In genomic region chr12:48197549-48197966, GRCh38 we compare ENCODE assay signal across 8 cellular contexts. TPM values are rescaled to one million over a fixed set of nuclear protein-coding genes. Genes with fewer than 3 reads are reported as not detected.
DNase-seq lines count a peak whose midpoint lies in the region; FAIRE-seq and TF ChIP-seq lines count a peak whose summit lies in the region.

No MANE protein-coding gene starts in this region.

- H3K4me1 ChIP-seq in small intestine (ENCODE audit: control insufficient read depth in 2 of 2, insufficient read depth in 1 of 2, low read depth in 1 of 2, low read length in 1 of 2), result peaks cover 0 to 8% of the 10 kb centered on the region in 2 donors

- WGBS in small intestine, 3 donors, result 0 to 1% (median 1%) methylated on average over 10 of the region's 10 CpGs

- FAIRE-seq in small intestine (lab: Jason Lieb, UNC), result no peak

- peak; percentile 32 for TF ChIP-seq CTCF in HFF-Myc (IDR thresholded peaks at IDR 0.05; ENCODE audit: low read depth, low read length, missing control alignments)
- TF ChIP-seq CTCF in astrocyte of the spinal cord (IDR thresholded peaks at IDR 0.05; ENCODE audit: low read depth, low read length), result peak; percentile 57

- DNase-seq in NCI-H187 treated with DMSO at 0.1 percent for 48 hours (lab: John Stamatoyannopoulos, UW), result peak; percentile 68
- DNase-seq in NCI-H187 (lab: John Stamatoyannopoulos, UW), result no peak
- no peak for DNase-seq in HFF-Myc (ENCODE audit: extremely low read depth, low read depth)
- peak; percentile 52 for DNase-seq in NCI-H460 (ENCODE audit: extremely low read depth, low read depth)
- DNase-seq in astrocyte of the spinal cord (ENCODE audit: low read depth, low spot score), result peak; percentile 39
- DNase-seq in small intestine, result peak; percentile 56
- DNase-seq in activated CD8-positive, alpha-beta memory T cell treated with anti-CD3 and anti-CD28 coated beads, Interleukin-2, amount 50 U/mL, for 4 hours, result no peak

- no peaks in the 10 kb centered on the region for H3K36me3 ChIP-seq in small intestine (ENCODE audit: control insufficient read depth in 2 of 2, insufficient read depth in 2 of 2, low read length in 2 of 2)

- peaks cover 2% of the 10 kb centered on the region for H3K9me3 ChIP-seq in iPS-18c (ENCODE audit: control insufficient read depth, insufficient read depth, low read length)
- no peaks in the 10 kb centered on the region for H3K9me3 ChIP-seq in small intestine (ENCODE audit: control insufficient read depth, low read depth)

- in situ Hi-C loops in astrocyte of the spinal cord (cut with HindIII; ENCODE audit: low sequenced_read_pairs), result no loop called here

- no peaks in the 10 kb centered on the region for H3K27me3 ChIP-seq in small intestine (ENCODE audit: control insufficient read depth in 2 of 2, insufficient read depth in 2 of 2, low read length in 2 of 2)

- H3K27ac ChIP-seq in small intestine (ENCODE audit: low read depth in 1 of 2, low read length in 1 of 2), result peak overlapping the region; percentile 95 to 100

- H3K4me3 ChIP-seq in HFF-Myc (replicated peaks; ENCODE audit: low read depth, low read length) (peak overlapping the region; percentile 63), astrocyte of the spinal cord (ENCODE audit: low read depth, low read length) (peak overlapping the region; percentile 87), iPS-18c (ENCODE audit: insufficient read depth, low read depth, low read length) (peak overlapping the region; percentile 49), small intestine (ENCODE audit: low read depth in 1 of 2, low read length in 2 of 2) (peak overlapping the region; percentile 30 to 78)

RNA-seq across cellular contexts. Expression of gene OR10AD1, which starts 5.5 kb away (rescaled TPM):
- total RNA-seq in NCI-H460 (2014; rRNA removed; shearing (Covaris generic)), result not detected in 2 replicates
- not detected in 2 replicates for polyA plus RNA-seq in NCI-H460 (2014; cell fraction: nucleus; rRNA removed)
- not detected for polyA plus RNA-seq in small intestine

RNA-seq across cellular contexts. Expression of gene CCDC184, which starts 14.1 kb away (rescaled TPM):
- 0.45 and 1.1 TPM in 2 replicates for total RNA-seq in NCI-H460 (2014; rRNA removed; shearing (Covaris generic))
- not detected in 2 replicates for polyA plus RNA-seq in NCI-H460 (2014; cell fraction: nucleus; rRNA removed)
- 1 to 10 TPM in 1 of 3 donors, not detected in 2; 2.1 TPM for polyA plus RNA-seq in small intestine

RNA-seq across cellular contexts. Expression of gene ASB8, which starts 40.2 kb away (rescaled TPM):
- 20.5 and 27.2 TPM in 2 replicates for total RNA-seq in NCI-H460 (2014; rRNA removed; shearing (Covaris generic))
- 7.6 and 16.2 TPM in 2 replicates for polyA plus RNA-seq in NCI-H460 (2014; cell fraction: nucleus; rRNA removed)
- 10 to 100 TPM; 17.6 to 26.4 (median 21.6) TPM for polyA plus RNA-seq in small intestine

Comparison
In these comparisons a context has a peak if more than half of its experiments do, and no peak if none do; other contexts are left out.
1. DNase-seq: peak in NCI-H187 treated with DMSO at 0.1 percent for 48 hours (single experiment), NCI-H460 (single experiment), astrocyte of the spinal cord (single experiment) and small intestine (single experiment); none in NCI-H187 (0 of 2), HFF-Myc (single experiment) and activated CD8-positive, alpha-beta memory T cell treated with anti-CD3 and anti-CD28 coated beads, Interleukin-2, amount 50 U/mL, for 4 hours (single experiment).
2. Peak in every context shown above with its lines, with median percentiles within 50 percentile points of each other: H3K4me3 ChIP-seq.